Comparison of ENCODE assay signal across 22 cellular contexts in the genomic region with DNA sequence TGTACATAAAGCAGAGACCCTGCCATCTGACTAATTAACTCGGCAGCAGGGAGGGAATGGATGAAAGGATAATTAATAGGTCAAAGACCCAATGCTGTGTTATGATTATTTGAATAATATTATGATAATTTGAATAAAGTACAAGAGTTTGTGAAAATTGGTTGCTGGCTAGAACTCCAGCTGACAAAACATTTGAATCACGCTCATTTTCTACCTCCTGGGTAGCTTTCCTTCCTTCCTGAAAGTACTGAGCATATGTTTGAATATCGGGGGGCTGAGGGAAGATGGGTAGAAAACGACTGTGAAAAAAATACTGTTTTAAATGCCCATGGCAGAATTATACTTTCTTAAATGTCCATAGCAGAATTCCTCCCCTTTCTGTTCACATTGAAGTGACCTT.
"Had no signal": no experiment of that assay in that cellular context is flagged by ENCODE, and none has a peak within 500 bp of the region (broad histone marks: within the 10 kb centered on the region; RNA-seq: fewer than 3 reads in every experiment).

No MANE protein-coding gene starts in this region.

- H3K4me1 Mint-ChIP-seq: memory B cell; stimulated activated memory B cell treated with anti-CD40 and anti-IgM and Interleukin-4, amounts not matched to agents 10 μg/mL and 1 μg/mL and 100 μg/mL, for 72 hours had no signal

- H3K27me3 ChIP-seq: esophagus muscularis mucosa, ovary, right lobe of liver, spleen, testis had no signal

- H3K27me3 Mint-ChIP-seq: brain, type B pancreatic cell had no signal

- H3K27ac Mint-ChIP-seq: activated CD4-positive, alpha-beta memory T cell treated with anti-CD3 and anti-CD28 coated beads for 36 hours; activated CD4-positive, alpha-beta T cell treated with anti-CD3 and anti-CD28 coated beads for 36 hours; activated naive CD8-positive, alpha-beta T cell treated with anti-CD3 and anti-CD28 coated beads, Interleukin-2, amount 10 ng/mL, durations not matched to agents 7 days and 5 days; memory B cell; natural killer cell treated with Interleukin-12 subunit alpha and Interleukin-12 subunit beta and Interleukin-15 and Interleukin-18, amount 100 ng/mL, for 72 hours; stimulated activated memory B cell treated with anti-CD40 and anti-IgM and Interleukin-4, amounts not matched to agents 10 μg/mL and 1 μg/mL and 100 μg/mL, for 72 hours had no signal

- DNase-seq: activated CD4-positive, alpha-beta memory T cell treated with anti-CD3 and anti-CD28 coated beads for 36 hours; activated CD4-positive, alpha-beta T cell treated with anti-CD3 and anti-CD28 coated beads for 36 hours; activated naive CD8-positive, alpha-beta T cell treated with anti-CD3 and anti-CD28 coated beads, Interleukin-2, amount 10 ng/mL, durations not matched to agents 7 days and 5 days; activated T-cell treated with anti-CD3 and anti-CD28 coated beads for 4 hours; amygdala; central memory CD4-positive, alpha-beta T cell; cortex of kidney; effector CD4-positive, alpha-beta T cell; ovary; right lobe of liver; spleen; stimulated activated CD4-positive, alpha-beta T cell treated with anti-CD3 and anti-CD28 coated beads, Interleukin-4, amount 100 ng/mL, for 4 hours; SW 1271; T-helper 2 cell; testis; WERI-Rb-1 had no signal

- H3K9me3 Mint-ChIP-seq: activated CD4-positive, alpha-beta memory T cell treated with anti-CD3 and anti-CD28 coated beads for 36 hours; activated naive CD8-positive, alpha-beta T cell treated with anti-CD3 and anti-CD28 coated beads, Interleukin-2, amount 10 ng/mL, durations not matched to agents 7 days and 5 days; memory B cell; natural killer cell treated with Interleukin-12 subunit alpha and Interleukin-12 subunit beta and Interleukin-15 and Interleukin-18, amount 100 ng/mL, for 72 hours; stimulated activated memory B cell treated with anti-CD40 and anti-IgM and Interleukin-4, amounts not matched to agents 10 μg/mL and 1 μg/mL and 100 μg/mL, for 72 hours had no signal

- H3K36me3 Mint-ChIP-seq: activated CD4-positive, alpha-beta memory T cell treated with anti-CD3 and anti-CD28 coated beads for 36 hours; brain; memory B cell; natural killer cell treated with Interleukin-12 subunit alpha and Interleukin-12 subunit beta and Interleukin-15 and Interleukin-18, amount 100 ng/mL, for 72 hours; stimulated activated memory B cell treated with anti-CD40 and anti-IgM and Interleukin-4, amounts not matched to agents 10 μg/mL and 1 μg/mL and 100 μg/mL, for 72 hours; type B pancreatic cell had no signal

- H3K9me3 ChIP-seq: esophagus muscularis mucosa, ovary, right lobe of liver, spleen, testis had no signal

- H3K4me3 Mint-ChIP-seq: activated CD4-positive, alpha-beta memory T cell treated with anti-CD3 and anti-CD28 coated beads for 36 hours; activated CD4-positive, alpha-beta T cell treated with anti-CD3 and anti-CD28 coated beads for 36 hours; activated naive CD8-positive, alpha-beta T cell treated with anti-CD3 and anti-CD28 coated beads, Interleukin-2, amount 10 ng/mL, durations not matched to agents 7 days and 5 days; memory B cell; natural killer cell treated with Interleukin-12 subunit alpha and Interleukin-12 subunit beta and Interleukin-15 and Interleukin-18, amount 100 ng/mL, for 72 hours; stimulated activated memory B cell treated with anti-CD40 and anti-IgM and Interleukin-4, amounts not matched to agents 10 μg/mL and 1 μg/mL and 100 μg/mL, for 72 hours had no signal

- H3K4me1 ChIP-seq: esophagus muscularis mucosa, right lobe of liver, spleen, testis had no signal

- H3K27ac ChIP-seq: esophagus muscularis mucosa, ovary, right lobe of liver, spleen, testis, WERI-Rb-1 had no signal

- H3K4me3 ChIP-seq: esophagus muscularis mucosa, ovary, right lobe of liver, spleen, testis had no signal

- H3K36me3 ChIP-seq: esophagus muscularis mucosa, ovary, right lobe of liver, spleen, WERI-Rb-1 had no signal

- ATAC-seq: activated CD4-positive, alpha-beta T cell treated with anti-CD3 and anti-CD28 coated beads for 36 hours; natural killer cell treated with Interleukin-12 subunit alpha and Interleukin-12 subunit beta and Interleukin-15 and Interleukin-18, amount 100 ng/mL, for 72 hours; right lobe of liver; stimulated activated memory B cell treated with anti-CD40 and anti-IgM and Interleukin-4, amounts not matched to agents 10 μg/mL and 1 μg/mL and 100 μg/mL, for 72 hours had no signal
